Comparison of ENCODE assay signal across 8 cellular contexts in genomic region chr9:127545196-127546124, GRCh38.
DNase-seq lines count a peak whose midpoint lies in the region; ATAC-seq and TF ChIP-seq lines count a peak whose summit lies in the region.

No MANE protein-coding gene starts in this region.

- H3K4me1 Mint-ChIP-seq in chondrocyte (ENCODE audit: low read depth), result peaks cover 92% of the 10 kb centered on the region

- no peak overlapping the region for H2BK15ac ChIP-seq in mesendoderm (replicated peaks; ENCODE audit: low read depth)

- peaks cover 28% of the 10 kb centered on the region for H3K79me2 ChIP-seq in mesendoderm (ENCODE audit: control insufficient read depth, insufficient read depth, low read length)

- H3K4me3 Mint-ChIP-seq in chondrocyte (ENCODE audit: unreplicated experiment), result peak overlapping the region; percentile 40

- peaks cover 6% of the 10 kb centered on the region for H3K36me3 Mint-ChIP-seq in chondrocyte (ENCODE audit: low read depth)
- no peaks in the 10 kb centered on the region for H3K36me3 Mint-ChIP-seq in activated naive CD4-positive, alpha-beta T cell treated with anti-CD3 and anti-CD28 coated beads, Interleukin-2, amount 50 U/mL, for 72 hours

- TF ChIP-seq EP300 in Ishikawa (IDR thresholded peaks at IDR 0.05; ENCODE audit: borderline replicate concordance), result no peak; the same call in 1 of the 2 replicates

- no peak overlapping the region for H4K8ac ChIP-seq in mesendoderm (ENCODE audit: low read depth, low read length)

- no peak for TF ChIP-seq CTCF in GM10248 (IDR thresholded peaks at IDR 0.05; ENCODE audit: control extremely low read depth, extremely low read depth, low read depth, missing control alignments)
- peak; percentile 45 for TF ChIP-seq CTCF in chondrocyte (IDR thresholded peaks at IDR 0.05)

- no peak overlapping the region for H3K23ac ChIP-seq in mesendoderm (ENCODE audit: low read length)

- peak overlapping the region; percentile 96 for H3K27ac Mint-ChIP-seq in chondrocyte (ENCODE audit: unreplicated experiment)
- H3K27ac Mint-ChIP-seq in activated naive CD4-positive, alpha-beta T cell treated with anti-CD3 and anti-CD28 coated beads, Interleukin-2, amount 50 U/mL, for 72 hours, result peak overlapping the region in 1 of 2 donors; percentile 43

- no peak overlapping the region for H2AK5ac ChIP-seq in mesendoderm (ENCODE audit: low read length)

- H3K79me1 ChIP-seq in mesendoderm (ENCODE audit: low read length), result peaks cover 46% of the 10 kb centered on the region

- no peaks in the 10 kb centered on the region for H3K27me3 ChIP-seq in mesendoderm (ENCODE audit: insufficient read depth, low read length, poor library complexity)

- TF ChIP-seq RAD21 in Ishikawa (IDR thresholded peaks at IDR 0.05; ENCODE audit: low read depth), result no peak

- H3K9me3 Mint-ChIP-seq in chondrocyte (ENCODE audit: low read depth), result no peaks in the 10 kb centered on the region
- no peaks in the 10 kb centered on the region for H3K9me3 Mint-ChIP-seq in activated naive CD4-positive, alpha-beta T cell treated with anti-CD3 and anti-CD28 coated beads, Interleukin-2, amount 50 U/mL, for 72 hours

- CTCF ChIA-PET in GM10248 (lab: Yijun Ruan, JAX), result no interaction called here

- H3K4me1 ChIP-seq in mesendoderm (ENCODE audit: control insufficient read depth, low read depth, low read length), result peaks cover 3% of the 10 kb centered on the region

- H3K4me2 ChIP-seq in mesendoderm (ENCODE audit: low read length), result no peak overlapping the region

- H3K56ac ChIP-seq in mesendoderm (ENCODE audit: low read length), result peak overlapping the region; percentile 17

- H2BK120ac ChIP-seq in mesendoderm (ENCODE audit: low read depth, low read length), result no peak overlapping the region

- DNase-seq in GM10248 (ENCODE audit: extremely low spot score) (peak; percentile 48), chondrocyte (ENCODE audit: low spot score) (no peak), mesendoderm (no peak), NCI-H128 (lab: John Stamatoyannopoulos, UW; ENCODE audit: unreplicated experiment) (no peak)
- DNase-seq in activated CD8-positive, alpha-beta memory T cell treated with anti-CD3 and anti-CD28 coated beads for 24 hours, result no peak
- no peak for DNase-seq in stimulated activated naive CD4-positive, alpha-beta T cell (lab: John Stamatoyannopoulos, UW)
- no peak for DNase-seq in activated naive CD4-positive, alpha-beta T cell treated with anti-CD3 and anti-CD28 coated beads, Interleukin-2, amount 50 U/mL, for 72 hours (ENCODE audit: low spot score in 2 of 2)

- POLR2A ChIA-PET in GM10248 (lab: Yijun Ruan, JAX), result no interaction called here

- H3K18ac ChIP-seq in mesendoderm (ENCODE audit: low read length), result no peak overlapping the region

- no peak for ATAC-seq in activated naive CD4-positive, alpha-beta T cell treated with anti-CD3 and anti-CD28 coated beads, Interleukin-2, amount 50 U/mL, for 72 hours

- no peaks in the 10 kb centered on the region for H3K36me3 ChIP-seq in mesendoderm (ENCODE audit: control insufficient read depth, insufficient read depth, low read length)

- H3K27ac ChIP-seq in mesendoderm (ENCODE audit: low read depth, low read length), result no peak overlapping the region

- no peak overlapping the region for H3K4ac ChIP-seq in mesendoderm (ENCODE audit: low read depth, low read length)

- no peak overlapping the region for H2BK5ac ChIP-seq in mesendoderm (ENCODE audit: low read length)

- no peak overlapping the region for H3K9ac ChIP-seq in mesendoderm (ENCODE audit: low read length)

- no CpG with 5 or more reads among the region's 25 CpGs for WGBS in mesendoderm (ENCODE audit: extremely low coverage, insufficient coverage, low lambda C conversion rate)

- no peak overlapping the region for H4K5ac ChIP-seq in mesendoderm (ENCODE audit: low read length)

- H3K4me3 ChIP-seq in mesendoderm (ENCODE audit: low read length), result no peak overlapping the region

- no peaks in the 10 kb centered on the region for H3K27me3 Mint-ChIP-seq in chondrocyte (ENCODE audit: low read depth)

TF ChIP-seq in Ishikawa, 13 proteins besides CTCF, POLR2A, EP300 and RAD21:
- 0 out of 2 replicates have a peak, but pooled peaks have one; percentile 20 for TF ChIP-seq NFIC (IDR thresholded peaks at IDR 0.05)
- TF ChIP-seq ZBTB7A (IDR thresholded peaks at IDR 0.05; ENCODE audit: low read depth), result 0 out of 2 replicates have a peak, but pooled peaks have one; percentile 35
- TF ChIP-seq TCF12 (IDR thresholded peaks at IDR 0.05; ENCODE audit: low read depth), result no peak
